ENCODE assay signal across 1 cellular context in the genomic region with DNA sequence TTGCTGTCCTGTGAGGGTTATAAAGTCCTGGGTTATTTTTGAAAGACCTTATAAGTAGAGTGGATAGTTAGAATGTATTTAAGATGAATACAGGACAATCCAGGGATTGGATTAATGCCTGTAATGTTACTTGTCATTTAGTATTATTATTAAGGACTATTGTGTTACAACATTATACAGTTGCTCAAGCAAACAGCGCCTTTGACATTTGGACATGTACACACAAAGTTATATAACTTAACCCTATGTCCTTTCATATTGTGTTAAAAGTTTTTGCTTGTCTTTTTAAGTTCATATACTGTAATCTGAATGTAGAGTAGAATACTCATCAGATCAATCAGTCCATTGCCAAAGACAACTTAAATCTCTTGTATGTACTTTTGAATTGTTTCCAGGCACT.
TF ChIP-seq lines count a peak whose summit lies in the region.

No MANE protein-coding gene starts in this region.

TF ChIP-seq in SK-N-SH treated with all-trans-retinoic acid at 6 μM for 48 hours, 23 proteins besides CTCF, POLR2A, EP300 and RAD21 (continued from another document):
- TF ChIP-seq, protein P1, sequence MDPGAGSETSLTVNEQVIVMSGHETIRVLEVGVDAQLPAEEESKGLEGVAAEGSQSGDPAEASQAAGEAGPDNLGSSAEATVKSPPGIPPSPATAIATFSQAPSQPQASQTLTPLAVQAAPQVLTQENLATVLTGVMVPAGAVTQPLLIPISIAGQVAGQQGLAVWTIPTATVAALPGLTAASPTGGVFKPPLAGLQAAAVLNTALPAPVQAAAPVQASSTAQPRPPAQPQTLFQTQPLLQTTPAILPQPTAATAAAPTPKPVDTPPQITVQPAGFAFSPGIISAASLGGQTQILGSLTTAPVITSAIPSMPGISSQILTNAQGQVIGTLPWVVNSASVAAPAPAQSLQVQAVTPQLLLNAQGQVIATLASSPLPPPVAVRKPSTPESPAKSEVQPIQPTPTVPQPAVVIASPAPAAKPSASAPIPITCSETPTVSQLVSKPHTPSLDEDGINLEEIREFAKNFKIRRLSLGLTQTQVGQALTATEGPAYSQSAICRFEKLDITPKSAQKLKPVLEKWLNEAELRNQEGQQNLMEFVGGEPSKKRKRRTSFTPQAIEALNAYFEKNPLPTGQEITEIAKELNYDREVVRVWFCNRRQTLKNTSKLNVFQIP (CRISPR knock-in tag; IDR thresholded peaks at IDR 0.05; ENCODE audit: borderline replicate concordance, low read depth) = no peak
- TF ChIP-seq BACH2 (CRISPR knock-in tag; IDR thresholded peaks at IDR 0.05; ENCODE audit: borderline replicate concordance) (no peak), OSR1 (CRISPR knock-in tag; IDR thresholded peaks at IDR 0.05) (no peak), PPARA (CRISPR knock-in tag; IDR thresholded peaks at IDR 0.05; ENCODE audit: borderline replicate concordance) (no peak), ZC3H10 (CRISPR knock-in tag; IDR thresholded peaks at IDR 0.05) (no peak), ZFP30 (CRISPR knock-in tag; IDR thresholded peaks at IDR 0.05) (no peak), ZNF8 (CRISPR knock-in tag; IDR thresholded peaks at IDR 0.05) (no peak), RARB (CRISPR knock-in tag; IDR thresholded peaks at IDR 0.05) (no peak), ISL1 (CRISPR knock-in tag; IDR thresholded peaks at IDR 0.05) (no peak), ZNF565 (CRISPR knock-in tag; conservative IDR thresholded peaks at IDR 0.05; ENCODE audit: low read depth) (no peak)
- TF ChIP-seq, protein P2, sequence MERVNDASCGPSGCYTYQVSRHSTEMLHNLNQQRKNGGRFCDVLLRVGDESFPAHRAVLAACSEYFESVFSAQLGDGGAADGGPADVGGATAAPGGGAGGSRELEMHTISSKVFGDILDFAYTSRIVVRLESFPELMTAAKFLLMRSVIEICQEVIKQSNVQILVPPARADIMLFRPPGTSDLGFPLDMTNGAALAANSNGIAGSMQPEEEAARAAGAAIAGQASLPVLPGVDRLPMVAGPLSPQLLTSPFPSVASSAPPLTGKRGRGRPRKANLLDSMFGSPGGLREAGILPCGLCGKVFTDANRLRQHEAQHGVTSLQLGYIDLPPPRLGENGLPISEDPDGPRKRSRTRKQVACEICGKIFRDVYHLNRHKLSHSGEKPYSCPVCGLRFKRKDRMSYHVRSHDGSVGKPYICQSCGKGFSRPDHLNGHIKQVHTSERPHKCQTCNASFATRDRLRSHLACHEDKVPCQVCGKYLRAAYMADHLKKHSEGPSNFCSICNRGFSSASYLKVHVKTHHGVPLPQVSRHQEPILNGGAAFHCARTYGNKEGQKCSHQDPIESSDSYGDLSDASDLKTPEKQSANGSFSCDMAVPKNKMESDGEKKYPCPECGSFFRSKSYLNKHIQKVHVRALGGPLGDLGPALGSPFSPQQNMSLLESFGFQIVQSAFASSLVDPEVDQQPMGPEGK (CRISPR knock-in tag; IDR thresholded peaks at IDR 0.05; ENCODE audit: borderline replicate concordance) = no peak
- TF ChIP-seq, protein P3, sequence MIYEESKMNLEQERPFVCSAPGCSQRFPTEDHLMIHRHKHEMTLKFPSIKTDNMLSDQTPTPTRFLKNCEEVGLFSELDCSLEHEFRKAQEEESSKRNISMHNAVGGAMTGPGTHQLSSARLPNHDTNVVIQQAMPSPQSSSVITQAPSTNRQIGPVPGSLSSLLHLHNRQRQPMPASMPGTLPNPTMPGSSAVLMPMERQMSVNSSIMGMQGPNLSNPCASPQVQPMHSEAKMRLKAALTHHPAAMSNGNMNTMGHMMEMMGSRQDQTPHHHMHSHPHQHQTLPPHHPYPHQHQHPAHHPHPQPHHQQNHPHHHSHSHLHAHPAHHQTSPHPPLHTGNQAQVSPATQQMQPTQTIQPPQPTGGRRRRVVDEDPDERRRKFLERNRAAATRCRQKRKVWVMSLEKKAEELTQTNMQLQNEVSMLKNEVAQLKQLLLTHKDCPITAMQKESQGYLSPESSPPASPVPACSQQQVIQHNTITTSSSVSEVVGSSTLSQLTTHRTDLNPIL (CRISPR knock-in tag; IDR thresholded peaks at IDR 0.05; ENCODE audit: low read depth) = no peak
TF ChIP-seq in SK-N-SH treated with all-trans-retinoic acid at 6 μM for 48 hours: peak in this region for 0.
